Comparison of ENCODE assay signal across 28 cellular contexts in genomic region chr3:5358911-5359310, GRCh38.
"Had no signal": no experiment of that assay in that cellular context is flagged by ENCODE, and none has a peak within 500 bp of the region (broad histone marks: within the 10 kb centered on the region; RNA-seq: fewer than 3 reads in every experiment).

No MANE protein-coding gene starts in this region.

- DNase-seq: colonic mucosa; cortex of kidney; dermis blood vessel endothelial cell; dorsolateral prefrontal cortex; effector CD4-positive, alpha-beta T cell; effector CD8-positive, alpha-beta T cell; effector memory CD4-positive, alpha-beta T cell; effector memory CD8-positive, alpha-beta T cell; endodermal cell; erythroblast; esophagus squamous epithelium; foreskin fibroblast; foreskin keratinocyte; foreskin melanocyte; gastrocnemius medialis; glutamatergic neuron; head of caudate nucleus; heart left ventricle; heart right ventricle had no signal

- H3K27ac ChIP-seq: colonic mucosa, coronary artery, epithelial cell of prostate, esophagus muscularis mucosa, esophagus squamous epithelium, foreskin keratinocyte, gastrocnemius medialis, gastroesophageal sphincter, heart left ventricle, heart right ventricle had no signal

- H3K9me3 ChIP-seq: colonic mucosa, esophagus squamous epithelium, gastrocnemius medialis had no signal

- FAIRE-seq: colon, endometrium, endothelial cell of umbilical vein, frontal cortex had no signal

- H3K4me3 ChIP-seq: colonic mucosa, coronary artery, dorsolateral prefrontal cortex, esophagus muscularis mucosa, esophagus squamous epithelium, gastrocnemius medialis, gastroesophageal sphincter, heart left ventricle, heart right ventricle had no signal

- H3K4me1 ChIP-seq: colonic mucosa, esophagus muscularis mucosa, esophagus squamous epithelium, foreskin keratinocyte, gastrocnemius medialis, gastroesophageal sphincter, heart left ventricle, heart right ventricle had no signal

- H3K27me3 ChIP-seq: colonic mucosa, dorsolateral prefrontal cortex, esophagus muscularis mucosa, esophagus squamous epithelium, foreskin keratinocyte, gastrocnemius medialis, gastroesophageal sphincter, heart left ventricle, heart right ventricle had no signal

- H3K36me3 ChIP-seq: colonic mucosa, esophagus muscularis mucosa, esophagus squamous epithelium, gastrocnemius medialis, gastroesophageal sphincter, heart left ventricle, heart right ventricle had no signal

- ATAC-seq: effector memory CD8-positive, alpha-beta T cell; esophagus mucosa; foreskin keratinocyte; gastrocnemius medialis; gastroesophageal sphincter; heart left ventricle; heart right ventricle had no signal
